In the genomic region with DNA sequence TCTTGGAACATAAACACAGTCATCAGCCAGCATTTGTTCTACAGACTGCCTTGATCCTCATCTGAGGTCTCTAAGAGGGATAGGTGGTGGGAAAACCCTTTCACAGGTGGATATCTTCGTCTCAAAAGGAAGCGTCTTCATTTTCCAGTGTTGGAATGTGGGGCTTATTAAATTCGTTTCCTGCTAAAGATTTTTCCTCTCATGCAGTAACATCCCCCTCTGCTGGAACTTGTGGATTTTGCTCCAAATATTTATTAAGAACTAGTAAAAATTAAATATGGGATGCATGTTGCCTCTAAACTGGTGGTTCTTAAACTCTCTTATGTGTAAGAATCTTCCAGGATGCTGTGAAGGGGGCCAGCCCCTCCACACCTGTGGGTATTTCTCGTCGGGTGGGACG, we compare ENCODE assay signal across 1 cellular context.
TF ChIP-seq lines count a peak whose summit lies in the region.

No MANE protein-coding gene starts in this region.

TF ChIP-seq in K562, 482 proteins besides CTCF, POLR2A, EP300 and RAD21 (continued from another document):
- TF ChIP-seq, protein P1, sequence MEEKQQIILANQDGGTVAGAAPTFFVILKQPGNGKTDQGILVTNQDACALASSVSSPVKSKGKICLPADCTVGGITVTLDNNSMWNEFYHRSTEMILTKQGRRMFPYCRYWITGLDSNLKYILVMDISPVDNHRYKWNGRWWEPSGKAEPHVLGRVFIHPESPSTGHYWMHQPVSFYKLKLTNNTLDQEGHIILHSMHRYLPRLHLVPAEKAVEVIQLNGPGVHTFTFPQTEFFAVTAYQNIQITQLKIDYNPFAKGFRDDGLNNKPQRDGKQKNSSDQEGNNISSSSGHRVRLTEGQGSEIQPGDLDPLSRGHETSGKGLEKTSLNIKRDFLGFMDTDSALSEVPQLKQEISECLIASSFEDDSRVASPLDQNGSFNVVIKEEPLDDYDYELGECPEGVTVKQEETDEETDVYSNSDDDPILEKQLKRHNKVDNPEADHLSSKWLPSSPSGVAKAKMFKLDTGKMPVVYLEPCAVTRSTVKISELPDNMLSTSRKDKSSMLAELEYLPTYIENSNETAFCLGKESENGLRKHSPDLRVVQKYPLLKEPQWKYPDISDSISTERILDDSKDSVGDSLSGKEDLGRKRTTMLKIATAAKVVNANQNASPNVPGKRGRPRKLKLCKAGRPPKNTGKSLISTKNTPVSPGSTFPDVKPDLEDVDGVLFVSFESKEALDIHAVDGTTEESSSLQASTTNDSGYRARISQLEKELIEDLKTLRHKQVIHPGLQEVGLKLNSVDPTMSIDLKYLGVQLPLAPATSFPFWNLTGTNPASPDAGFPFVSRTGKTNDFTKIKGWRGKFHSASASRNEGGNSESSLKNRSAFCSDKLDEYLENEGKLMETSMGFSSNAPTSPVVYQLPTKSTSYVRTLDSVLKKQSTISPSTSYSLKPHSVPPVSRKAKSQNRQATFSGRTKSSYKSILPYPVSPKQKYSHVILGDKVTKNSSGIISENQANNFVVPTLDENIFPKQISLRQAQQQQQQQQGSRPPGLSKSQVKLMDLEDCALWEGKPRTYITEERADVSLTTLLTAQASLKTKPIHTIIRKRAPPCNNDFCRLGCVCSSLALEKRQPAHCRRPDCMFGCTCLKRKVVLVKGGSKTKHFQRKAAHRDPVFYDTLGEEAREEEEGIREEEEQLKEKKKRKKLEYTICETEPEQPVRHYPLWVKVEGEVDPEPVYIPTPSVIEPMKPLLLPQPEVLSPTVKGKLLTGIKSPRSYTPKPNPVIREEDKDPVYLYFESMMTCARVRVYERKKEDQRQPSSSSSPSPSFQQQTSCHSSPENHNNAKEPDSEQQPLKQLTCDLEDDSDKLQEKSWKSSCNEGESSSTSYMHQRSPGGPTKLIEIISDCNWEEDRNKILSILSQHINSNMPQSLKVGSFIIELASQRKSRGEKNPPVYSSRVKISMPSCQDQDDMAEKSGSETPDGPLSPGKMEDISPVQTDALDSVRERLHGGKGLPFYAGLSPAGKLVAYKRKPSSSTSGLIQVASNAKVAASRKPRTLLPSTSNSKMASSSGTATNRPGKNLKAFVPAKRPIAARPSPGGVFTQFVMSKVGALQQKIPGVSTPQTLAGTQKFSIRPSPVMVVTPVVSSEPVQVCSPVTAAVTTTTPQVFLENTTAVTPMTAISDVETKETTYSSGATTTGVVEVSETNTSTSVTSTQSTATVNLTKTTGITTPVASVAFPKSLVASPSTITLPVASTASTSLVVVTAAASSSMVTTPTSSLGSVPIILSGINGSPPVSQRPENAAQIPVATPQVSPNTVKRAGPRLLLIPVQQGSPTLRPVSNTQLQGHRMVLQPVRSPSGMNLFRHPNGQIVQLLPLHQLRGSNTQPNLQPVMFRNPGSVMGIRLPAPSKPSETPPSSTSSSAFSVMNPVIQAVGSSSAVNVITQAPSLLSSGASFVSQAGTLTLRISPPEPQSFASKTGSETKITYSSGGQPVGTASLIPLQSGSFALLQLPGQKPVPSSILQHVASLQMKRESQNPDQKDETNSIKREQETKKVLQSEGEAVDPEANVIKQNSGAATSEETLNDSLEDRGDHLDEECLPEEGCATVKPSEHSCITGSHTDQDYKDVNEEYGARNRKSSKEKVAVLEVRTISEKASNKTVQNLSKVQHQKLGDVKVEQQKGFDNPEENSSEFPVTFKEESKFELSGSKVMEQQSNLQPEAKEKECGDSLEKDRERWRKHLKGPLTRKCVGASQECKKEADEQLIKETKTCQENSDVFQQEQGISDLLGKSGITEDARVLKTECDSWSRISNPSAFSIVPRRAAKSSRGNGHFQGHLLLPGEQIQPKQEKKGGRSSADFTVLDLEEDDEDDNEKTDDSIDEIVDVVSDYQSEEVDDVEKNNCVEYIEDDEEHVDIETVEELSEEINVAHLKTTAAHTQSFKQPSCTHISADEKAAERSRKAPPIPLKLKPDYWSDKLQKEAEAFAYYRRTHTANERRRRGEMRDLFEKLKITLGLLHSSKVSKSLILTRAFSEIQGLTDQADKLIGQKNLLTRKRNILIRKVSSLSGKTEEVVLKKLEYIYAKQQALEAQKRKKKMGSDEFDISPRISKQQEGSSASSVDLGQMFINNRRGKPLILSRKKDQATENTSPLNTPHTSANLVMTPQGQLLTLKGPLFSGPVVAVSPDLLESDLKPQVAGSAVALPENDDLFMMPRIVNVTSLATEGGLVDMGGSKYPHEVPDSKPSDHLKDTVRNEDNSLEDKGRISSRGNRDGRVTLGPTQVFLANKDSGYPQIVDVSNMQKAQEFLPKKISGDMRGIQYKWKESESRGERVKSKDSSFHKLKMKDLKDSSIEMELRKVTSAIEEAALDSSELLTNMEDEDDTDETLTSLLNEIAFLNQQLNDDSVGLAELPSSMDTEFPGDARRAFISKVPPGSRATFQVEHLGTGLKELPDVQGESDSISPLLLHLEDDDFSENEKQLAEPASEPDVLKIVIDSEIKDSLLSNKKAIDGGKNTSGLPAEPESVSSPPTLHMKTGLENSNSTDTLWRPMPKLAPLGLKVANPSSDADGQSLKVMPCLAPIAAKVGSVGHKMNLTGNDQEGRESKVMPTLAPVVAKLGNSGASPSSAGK (IDR thresholded peaks at IDR 0.05), result no peak
- peak; percentile 55; the same call in 1 of the 2 replicates for TF ChIP-seq SMC3 (conservative IDR thresholded peaks at IDR 0.05; ENCODE audit: insufficient read depth, low read depth, low read length)
- no peak for TF ChIP-seq GTF2E2 (tag; IDR thresholded peaks at IDR 0.05)
- TF ChIP-seq, protein P2, sequence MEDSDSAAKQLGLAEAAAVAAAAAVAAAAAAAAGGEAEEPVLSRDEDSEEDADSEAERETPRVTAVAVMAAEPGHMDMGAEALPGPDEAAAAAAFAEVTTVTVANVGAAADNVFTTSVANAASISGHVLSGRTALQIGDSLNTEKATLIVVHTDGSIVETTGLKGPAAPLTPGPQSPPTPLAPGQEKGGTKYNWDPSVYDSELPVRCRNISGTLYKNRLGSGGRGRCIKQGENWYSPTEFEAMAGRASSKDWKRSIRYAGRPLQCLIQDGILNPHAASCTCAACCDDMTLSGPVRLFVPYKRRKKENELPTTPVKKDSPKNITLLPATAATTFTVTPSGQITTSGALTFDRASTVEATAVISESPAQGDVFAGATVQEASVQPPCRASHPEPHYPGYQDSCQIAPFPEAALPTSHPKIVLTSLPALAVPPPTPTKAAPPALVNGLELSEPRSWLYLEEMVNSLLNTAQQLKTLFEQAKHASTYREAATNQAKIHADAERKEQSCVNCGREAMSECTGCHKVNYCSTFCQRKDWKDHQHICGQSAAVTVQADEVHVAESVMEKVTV (CRISPR knock-in tag; IDR thresholded peaks at IDR 0.05), result peak; percentile 59; the same call in 1 of the 2 replicates
- TF ChIP-seq POLR2H (tag; IDR thresholded peaks at IDR 0.05; ENCODE audit: low read depth), result no peak
- TF ChIP-seq SETDB1 (IDR thresholded peaks at IDR 0.05; ENCODE audit: low read length), result no peak
- 0 out of 2 replicates have a peak, but pooled peaks have one; percentile 45 for TF ChIP-seq TEAD2 (tag; IDR thresholded peaks at IDR 0.05)
- no peak for TF ChIP-seq ZNF217 (CRISPR knock-in tag; IDR thresholded peaks at IDR 0.05)
TF ChIP-seq in K562: peak in this region for 4.
